Comparison of ENCODE assay signal across 22 cellular contexts in the genomic region with DNA sequence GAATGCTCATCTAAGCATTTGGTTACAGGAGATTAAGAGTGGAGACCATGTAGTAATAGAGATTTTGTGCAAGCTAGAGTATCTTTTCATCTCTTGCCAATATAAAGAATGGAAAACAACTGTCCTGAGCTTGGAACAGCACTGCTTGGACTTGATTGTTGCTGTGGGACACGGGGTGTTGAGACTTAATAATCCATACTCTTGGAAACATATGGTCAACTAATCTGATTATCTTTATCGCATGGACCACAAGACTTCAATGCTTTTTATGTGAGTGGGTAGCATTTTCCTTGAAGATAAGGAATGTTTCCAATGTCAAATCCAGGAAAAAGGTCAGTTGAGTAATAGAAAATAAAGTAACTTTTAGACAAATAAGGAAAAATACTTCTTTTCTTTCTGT.
"Had no signal": no experiment of that assay in that cellular context is flagged by ENCODE, and none has a peak within 500 bp of the region (broad histone marks: within the 10 kb centered on the region; RNA-seq: fewer than 3 reads in every experiment).

No MANE protein-coding gene starts in this region.

- H3K27me3 ChIP-seq: dorsolateral prefrontal cortex, heart right ventricle, left lung, stomach, tibial artery had no signal

- H3K4me1 ChIP-seq: heart right ventricle, left lung, prostate gland, stomach, tibial artery had no signal

- ATAC-seq: esophagus mucosa; heart right ventricle; left cardiac atrium; left lung; naive thymus-derived CD8-positive, alpha-beta T cell; right cardiac atrium had no signal

- DNase-seq: dorsolateral prefrontal cortex; effector CD4-positive, alpha-beta T cell; foreskin melanocyte; glutamatergic neuron; heart right ventricle; hippocampal formation; left cardiac atrium; left lung; mesendoderm; naive thymus-derived CD8-positive, alpha-beta T cell; nephron progenitor cell; nucleus accumbens; right cardiac atrium; stimulated activated CD4-positive, alpha-beta T cell treated with anti-CD3 and anti-CD28 coated beads, Interleukin-15, amount 100 ng/mL, for 24 hours; stimulated activated CD4-positive, alpha-beta T cell treated with anti-CD3 and anti-CD28 coated beads, Interleukin-2, amount 100 ng/mL, for 48 hours; stimulated activated CD8-positive, alpha-beta memory T cell treated with anti-CD3 and anti-CD28 coated beads, Interleukin-4, amount 100 ng/mL, for 48 hours; stimulated activated naive CD4-positive, alpha-beta T cell treated with Interleukin-2 at 50 U/mL for 16 hours; stomach; tibial artery had no signal

- H3K9me3 ChIP-seq: heart right ventricle, left lung, prostate gland, stomach, tibial artery had no signal

- H3K36me3 ChIP-seq: heart right ventricle, left lung, prostate gland, stomach, tibial artery had no signal

- H3K4me3 ChIP-seq: dorsolateral prefrontal cortex, heart right ventricle, left lung, prostate gland, skin epidermis, stomach, tibial artery had no signal
